Comparison of ENCODE assay signal across 1 cellular context in the genomic region with DNA sequence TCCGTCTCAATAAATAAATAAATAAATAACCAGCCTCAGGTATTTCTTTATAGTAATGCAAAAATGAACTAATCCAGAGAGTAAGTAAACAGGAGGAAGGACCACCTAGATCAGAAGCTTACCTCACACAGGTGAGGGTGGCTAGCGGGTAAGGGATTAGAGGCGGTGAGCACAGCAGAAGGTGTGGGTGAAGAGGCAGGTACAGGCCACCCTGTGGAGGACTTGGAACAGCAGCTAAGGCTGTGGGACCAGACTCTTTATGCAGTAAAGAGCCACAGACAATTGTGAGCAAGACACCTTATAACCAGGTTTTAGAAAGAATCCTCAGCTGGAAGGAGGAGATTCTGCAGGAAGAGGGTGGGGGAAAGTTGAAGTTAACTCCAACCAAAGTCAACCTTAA.
TF ChIP-seq lines count a peak whose summit lies in the region.

No MANE protein-coding gene starts in this region.

TF ChIP-seq in H1, 55 proteins besides CTCF, POLR2A, EP300 and RAD21:
- no peak for TF ChIP-seq POLR2AphosphoS5 (IDR thresholded peaks at IDR 0.05; ENCODE audit: low read depth, low read length)
- no peak for TF ChIP-seq CREB1 (IDR thresholded peaks at IDR 0.05)
- no peak for TF ChIP-seq ZNF274 (IDR thresholded peaks at IDR 0.05; ENCODE audit: borderline replicate concordance, extremely low read depth, low read length)
- no peak for TF ChIP-seq CTBP2 (IDR thresholded peaks at IDR 0.05; ENCODE audit: borderline replicate concordance, insufficient read depth, insufficient read length, low read length)
- TF ChIP-seq FOSL1 (IDR thresholded peaks at IDR 0.05; ENCODE audit: insufficient read depth, low read depth, low read length) = no peak
